ENCODE assay signal across 1 cellular context in the genomic region with DNA sequence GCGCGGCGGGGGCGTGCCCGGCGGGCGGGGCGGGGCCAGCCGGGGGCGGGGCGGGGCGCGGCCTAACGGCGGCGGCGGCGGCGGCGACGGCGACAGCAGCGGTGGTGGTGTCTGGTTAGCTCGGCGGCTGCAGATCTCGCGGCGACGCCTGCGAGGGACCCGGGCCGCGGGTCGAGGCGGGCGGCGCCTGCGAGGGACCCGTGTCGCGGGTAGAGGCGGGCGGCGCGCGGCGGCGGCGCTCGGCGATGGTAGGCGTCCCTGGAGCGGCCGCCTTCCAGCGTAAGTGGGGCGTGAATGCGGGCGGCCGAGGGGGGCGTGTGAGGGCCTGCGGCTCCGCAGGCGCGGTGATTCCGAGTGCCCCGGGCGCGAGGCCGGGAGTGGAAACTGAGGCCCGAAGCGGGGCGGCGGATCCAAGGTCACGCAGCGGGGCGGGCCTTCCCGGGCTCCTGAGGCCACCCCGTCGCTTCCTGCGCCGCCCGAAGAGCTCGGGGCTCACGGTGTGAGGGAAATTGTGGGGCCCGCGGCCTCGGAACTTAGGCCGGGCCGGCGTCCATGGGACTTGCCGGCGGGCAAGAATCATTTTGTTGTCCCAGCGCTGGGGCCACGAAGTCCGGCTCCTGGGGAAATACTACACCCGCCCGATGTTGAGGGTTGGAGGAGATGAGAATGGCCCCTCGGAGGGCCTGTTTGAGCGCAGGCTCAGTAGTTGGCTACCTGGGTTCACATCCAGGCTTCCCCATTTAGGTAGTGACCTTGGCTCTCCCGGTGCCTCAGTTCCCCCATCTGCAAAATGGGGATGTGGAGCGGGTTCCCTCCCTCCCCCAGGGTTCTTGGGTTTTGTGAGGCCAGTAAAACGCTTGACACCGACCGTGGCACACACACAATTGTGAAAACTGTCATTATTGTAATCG.
TF ChIP-seq lines count a peak whose summit lies in the region.

Gene CBFA2T2 (plus strand): TSS at position 74 of the 911 bp plus-strand sequence. CDS start 172 bp downstream, at position 246.

TF ChIP-seq in HepG2, 621 proteins besides CTCF, POLR2A, EP300 and RAD21 (continued from another document and continues in another):
- no peak for TF ChIP-seq STAT6 (CRISPR knock-in tag; IDR thresholded peaks at IDR 0.05; ENCODE audit: borderline replicate concordance)
- TF ChIP-seq FOXK2 (IDR thresholded peaks at IDR 0.05): no peak
- TF ChIP-seq CHD2 (IDR thresholded peaks at IDR 0.05; ENCODE audit: low read depth, low read length): peak; percentile 70
- peak; percentile 80; the same call in 1 of the 2 replicates for TF ChIP-seq PRMT3 (CRISPR knock-in tag; IDR thresholded peaks at IDR 0.05; ENCODE audit: borderline replicate concordance, low read depth)
- TF ChIP-seq, protein P1, sequence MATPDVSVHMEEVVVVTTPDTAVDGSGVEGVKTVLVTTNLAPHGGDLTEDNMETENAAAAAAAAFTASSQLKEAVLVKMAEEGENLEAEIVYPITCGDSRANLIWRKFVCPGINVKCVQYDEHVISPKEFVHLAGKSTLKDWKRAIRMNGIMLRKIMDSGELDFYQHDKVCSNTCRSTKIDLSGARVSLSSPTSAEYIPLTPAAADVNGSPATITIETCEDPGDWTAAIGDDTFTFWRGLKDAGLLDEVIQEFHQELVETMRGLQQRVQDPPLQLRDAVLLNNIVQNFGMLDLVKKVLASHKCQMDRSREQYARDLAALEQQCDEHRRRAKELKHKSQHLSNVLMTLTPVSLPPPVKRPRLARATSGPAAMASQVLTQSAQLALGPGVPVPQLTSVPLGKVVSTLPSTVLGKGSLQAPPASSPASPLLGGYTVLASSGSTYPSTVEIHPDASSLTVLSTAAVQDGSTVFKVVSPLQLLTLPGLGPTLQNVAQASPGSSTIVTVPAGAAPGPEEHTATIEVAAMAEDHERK (CRISPR knock-in tag; IDR thresholded peaks at IDR 0.05; ENCODE audit: low read depth): 0 out of 2 replicates have a peak, but pooled peaks have one; percentile 12
- TF ChIP-seq ELF4 (CRISPR knock-in tag; IDR thresholded peaks at IDR 0.05; ENCODE audit: borderline replicate concordance): peak; percentile 46; the same call in 1 of the 2 replicates
- TF ChIP-seq, protein P2, sequence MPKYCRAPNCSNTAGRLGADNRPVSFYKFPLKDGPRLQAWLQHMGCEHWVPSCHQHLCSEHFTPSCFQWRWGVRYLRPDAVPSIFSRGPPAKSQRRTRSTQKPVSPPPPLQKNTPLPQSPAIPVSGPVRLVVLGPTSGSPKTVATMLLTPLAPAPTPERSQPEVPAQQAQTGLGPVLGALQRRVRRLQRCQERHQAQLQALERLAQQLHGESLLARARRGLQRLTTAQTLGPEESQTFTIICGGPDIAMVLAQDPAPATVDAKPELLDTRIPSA (CRISPR knock-in tag; IDR thresholded peaks at IDR 0.05; ENCODE audit: borderline replicate concordance): peak; percentile 55; the same call in 1 of the 2 replicates
- TF ChIP-seq, protein P3, sequence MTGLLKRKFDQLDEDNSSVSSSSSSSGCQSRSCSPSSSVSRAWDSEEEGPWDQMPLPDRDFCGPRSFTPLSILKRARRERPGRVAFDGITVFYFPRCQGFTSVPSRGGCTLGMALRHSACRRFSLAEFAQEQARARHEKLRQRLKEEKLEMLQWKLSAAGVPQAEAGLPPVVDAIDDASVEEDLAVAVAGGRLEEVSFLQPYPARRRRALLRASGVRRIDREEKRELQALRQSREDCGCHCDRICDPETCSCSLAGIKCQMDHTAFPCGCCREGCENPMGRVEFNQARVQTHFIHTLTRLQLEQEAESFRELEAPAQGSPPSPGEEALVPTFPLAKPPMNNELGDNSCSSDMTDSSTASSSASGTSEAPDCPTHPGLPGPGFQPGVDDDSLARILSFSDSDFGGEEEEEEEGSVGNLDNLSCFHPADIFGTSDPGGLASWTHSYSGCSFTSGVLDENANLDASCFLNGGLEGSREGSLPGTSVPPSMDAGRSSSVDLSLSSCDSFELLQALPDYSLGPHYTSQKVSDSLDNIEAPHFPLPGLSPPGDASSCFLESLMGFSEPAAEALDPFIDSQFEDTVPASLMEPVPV (CRISPR knock-in tag; IDR thresholded peaks at IDR 0.05): peak; percentile 34; the same call in 1 of the 2 replicates
- peak; percentile 83 for TF ChIP-seq DMAP1 (CRISPR knock-in tag; IDR thresholded peaks at IDR 0.05)
- TF ChIP-seq, protein P4, sequence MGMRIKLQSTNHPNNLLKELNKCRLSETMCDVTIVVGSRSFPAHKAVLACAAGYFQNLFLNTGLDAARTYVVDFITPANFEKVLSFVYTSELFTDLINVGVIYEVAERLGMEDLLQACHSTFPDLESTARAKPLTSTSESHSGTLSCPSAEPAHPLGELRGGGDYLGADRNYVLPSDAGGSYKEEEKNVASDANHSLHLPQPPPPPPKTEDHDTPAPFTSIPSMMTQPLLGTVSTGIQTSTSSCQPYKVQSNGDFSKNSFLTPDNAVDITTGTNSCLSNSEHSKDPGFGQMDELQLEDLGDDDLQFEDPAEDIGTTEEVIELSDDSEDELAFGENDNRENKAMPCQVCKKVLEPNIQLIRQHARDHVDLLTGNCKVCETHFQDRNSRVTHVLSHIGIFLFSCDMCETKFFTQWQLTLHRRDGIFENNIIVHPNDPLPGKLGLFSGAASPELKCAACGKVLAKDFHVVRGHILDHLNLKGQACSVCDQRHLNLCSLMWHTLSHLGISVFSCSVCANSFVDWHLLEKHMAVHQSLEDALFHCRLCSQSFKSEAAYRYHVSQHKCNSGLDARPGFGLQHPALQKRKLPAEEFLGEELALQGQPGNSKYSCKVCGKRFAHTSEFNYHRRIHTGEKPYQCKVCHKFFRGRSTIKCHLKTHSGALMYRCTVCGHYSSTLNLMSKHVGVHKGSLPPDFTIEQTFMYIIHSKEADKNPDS (CRISPR knock-in tag; IDR thresholded peaks at IDR 0.05): peak; percentile 34; the same call in 1 of the 2 replicates
- peak; percentile 58 for TF ChIP-seq ZNF788 (CRISPR knock-in tag; IDR thresholded peaks at IDR 0.05; ENCODE audit: borderline replicate concordance)
- 0 out of 2 replicates have a peak, but pooled peaks have one; percentile 10 for TF ChIP-seq ZNF766 (CRISPR knock-in tag; IDR thresholded peaks at IDR 0.05; ENCODE audit: borderline replicate concordance)
- TF ChIP-seq, protein P5, sequence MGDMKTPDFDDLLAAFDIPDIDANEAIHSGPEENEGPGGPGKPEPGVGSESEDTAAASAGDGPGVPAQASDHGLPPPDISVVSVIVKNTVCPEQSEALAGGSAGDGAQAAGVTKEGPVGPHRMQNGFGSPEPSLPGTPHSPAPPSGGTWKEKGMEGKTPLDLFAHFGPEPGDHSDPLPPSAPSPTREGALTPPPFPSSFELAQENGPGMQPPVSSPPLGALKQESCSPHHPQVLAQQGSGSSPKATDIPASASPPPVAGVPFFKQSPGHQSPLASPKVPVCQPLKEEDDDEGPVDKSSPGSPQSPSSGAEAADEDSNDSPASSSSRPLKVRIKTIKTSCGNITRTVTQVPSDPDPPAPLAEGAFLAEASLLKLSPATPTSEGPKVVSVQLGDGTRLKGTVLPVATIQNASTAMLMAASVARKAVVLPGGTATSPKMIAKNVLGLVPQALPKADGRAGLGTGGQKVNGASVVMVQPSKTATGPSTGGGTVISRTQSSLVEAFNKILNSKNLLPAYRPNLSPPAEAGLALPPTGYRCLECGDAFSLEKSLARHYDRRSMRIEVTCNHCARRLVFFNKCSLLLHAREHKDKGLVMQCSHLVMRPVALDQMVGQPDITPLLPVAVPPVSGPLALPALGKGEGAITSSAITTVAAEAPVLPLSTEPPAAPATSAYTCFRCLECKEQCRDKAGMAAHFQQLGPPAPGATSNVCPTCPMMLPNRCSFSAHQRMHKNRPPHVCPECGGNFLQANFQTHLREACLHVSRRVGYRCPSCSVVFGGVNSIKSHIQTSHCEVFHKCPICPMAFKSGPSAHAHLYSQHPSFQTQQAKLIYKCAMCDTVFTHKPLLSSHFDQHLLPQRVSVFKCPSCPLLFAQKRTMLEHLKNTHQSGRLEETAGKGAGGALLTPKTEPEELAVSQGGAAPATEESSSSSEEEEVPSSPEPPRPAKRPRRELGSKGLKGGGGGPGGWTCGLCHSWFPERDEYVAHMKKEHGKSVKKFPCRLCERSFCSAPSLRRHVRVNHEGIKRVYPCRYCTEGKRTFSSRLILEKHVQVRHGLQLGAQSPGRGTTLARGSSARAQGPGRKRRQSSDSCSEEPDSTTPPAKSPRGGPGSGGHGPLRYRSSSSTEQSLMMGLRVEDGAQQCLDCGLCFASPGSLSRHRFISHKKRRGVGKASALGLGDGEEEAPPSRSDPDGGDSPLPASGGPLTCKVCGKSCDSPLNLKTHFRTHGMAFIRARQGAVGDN (CRISPR knock-in tag; IDR thresholded peaks at IDR 0.05): peak; percentile 94
- TF ChIP-seq ZNF331 (CRISPR knock-in tag; IDR thresholded peaks at IDR 0.05): peak; percentile 42; the same call in 1 of the 2 replicates
- TF ChIP-seq ZNF616 (CRISPR knock-in tag; IDR thresholded peaks at IDR 0.05; ENCODE audit: low read depth): no peak
- peak; percentile 78; the same call in 1 of the 2 replicates for TF ChIP-seq ZNF619 (CRISPR knock-in tag; IDR thresholded peaks at IDR 0.05)
- peak; percentile 38; the same call in 1 of the 2 replicates for TF ChIP-seq SP5 (CRISPR knock-in tag; IDR thresholded peaks at IDR 0.05; ENCODE audit: borderline replicate concordance, low read depth)
- TF ChIP-seq YEATS2 (CRISPR knock-in tag; IDR thresholded peaks at IDR 0.05; ENCODE audit: borderline replicate concordance): 0 out of 2 replicates have a peak, but pooled peaks have one; percentile 17
- TF ChIP-seq, protein P6, sequence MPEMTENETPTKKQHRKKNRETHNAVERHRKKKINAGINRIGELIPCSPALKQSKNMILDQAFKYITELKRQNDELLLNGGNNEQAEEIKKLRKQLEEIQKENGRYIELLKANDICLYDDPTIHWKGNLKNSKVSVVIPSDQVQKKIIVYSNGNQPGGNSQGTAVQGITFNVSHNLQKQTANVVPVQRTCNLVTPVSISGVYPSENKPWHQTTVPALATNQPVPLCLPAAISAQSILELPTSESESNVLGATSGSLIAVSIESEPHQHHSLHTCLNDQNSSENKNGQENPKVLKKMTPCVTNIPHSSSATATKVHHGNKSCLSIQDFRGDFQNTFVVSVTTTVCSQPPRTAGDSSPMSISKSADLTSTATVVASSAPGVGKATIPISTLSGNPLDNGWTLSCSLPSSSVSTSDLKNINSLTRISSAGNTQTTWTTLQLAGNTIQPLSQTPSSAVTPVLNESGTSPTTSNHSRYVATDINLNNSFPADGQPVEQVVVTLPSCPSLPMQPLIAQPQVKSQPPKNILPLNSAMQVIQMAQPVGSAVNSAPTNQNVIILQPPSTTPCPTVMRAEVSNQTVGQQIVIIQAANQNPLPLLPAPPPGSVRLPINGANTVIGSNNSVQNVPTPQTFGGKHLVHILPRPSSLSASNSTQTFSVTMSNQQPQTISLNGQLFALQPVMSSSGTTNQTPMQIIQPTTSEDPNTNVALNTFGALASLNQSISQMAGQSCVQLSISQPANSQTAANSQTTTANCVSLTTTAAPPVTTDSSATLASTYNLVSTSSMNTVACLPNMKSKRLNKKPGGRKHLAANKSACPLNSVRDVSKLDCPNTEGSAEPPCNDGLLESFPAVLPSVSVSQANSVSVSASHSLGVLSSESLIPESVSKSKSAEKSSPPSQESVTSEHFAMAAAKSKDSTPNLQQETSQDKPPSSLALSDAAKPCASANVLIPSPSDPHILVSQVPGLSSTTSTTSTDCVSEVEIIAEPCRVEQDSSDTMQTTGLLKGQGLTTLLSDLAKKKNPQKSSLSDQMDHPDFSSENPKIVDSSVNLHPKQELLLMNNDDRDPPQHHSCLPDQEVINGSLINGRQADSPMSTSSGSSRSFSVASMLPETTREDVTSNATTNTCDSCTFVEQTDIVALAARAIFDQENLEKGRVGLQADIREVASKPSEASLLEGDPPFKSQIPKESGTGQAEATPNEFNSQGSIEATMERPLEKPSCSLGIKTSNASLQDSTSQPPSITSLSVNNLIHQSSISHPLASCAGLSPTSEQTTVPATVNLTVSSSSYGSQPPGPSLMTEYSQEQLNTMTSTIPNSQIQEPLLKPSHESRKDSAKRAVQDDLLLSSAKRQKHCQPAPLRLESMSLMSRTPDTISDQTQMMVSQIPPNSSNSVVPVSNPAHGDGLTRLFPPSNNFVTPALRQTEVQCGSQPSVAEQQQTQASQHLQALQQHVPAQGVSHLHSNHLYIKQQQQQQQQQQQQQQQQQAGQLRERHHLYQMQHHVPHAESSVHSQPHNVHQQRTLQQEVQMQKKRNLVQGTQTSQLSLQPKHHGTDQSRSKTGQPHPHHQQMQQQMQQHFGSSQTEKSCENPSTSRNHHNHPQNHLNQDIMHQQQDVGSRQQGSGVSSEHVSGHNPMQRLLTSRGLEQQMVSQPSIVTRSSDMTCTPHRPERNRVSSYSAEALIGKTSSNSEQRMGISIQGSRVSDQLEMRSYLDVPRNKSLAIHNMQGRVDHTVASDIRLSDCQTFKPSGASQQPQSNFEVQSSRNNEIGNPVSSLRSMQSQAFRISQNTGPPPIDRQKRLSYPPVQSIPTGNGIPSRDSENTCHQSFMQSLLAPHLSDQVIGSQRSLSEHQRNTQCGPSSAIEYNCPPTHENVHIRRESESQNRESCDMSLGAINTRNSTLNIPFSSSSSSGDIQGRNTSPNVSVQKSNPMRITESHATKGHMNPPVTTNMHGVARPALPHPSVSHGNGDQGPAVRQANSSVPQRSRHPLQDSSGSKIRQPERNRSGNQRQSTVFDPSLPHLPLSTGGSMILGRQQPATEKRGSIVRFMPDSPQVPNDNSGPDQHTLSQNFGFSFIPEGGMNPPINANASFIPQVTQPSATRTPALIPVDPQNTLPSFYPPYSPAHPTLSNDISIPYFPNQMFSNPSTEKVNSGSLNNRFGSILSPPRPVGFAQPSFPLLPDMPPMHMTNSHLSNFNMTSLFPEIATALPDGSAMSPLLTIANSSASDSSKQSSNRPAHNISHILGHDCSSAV (CRISPR knock-in tag; IDR thresholded peaks at IDR 0.05; ENCODE audit: borderline replicate concordance): 0 out of 2 replicates have a peak, but pooled peaks have one; percentile 61
- TF ChIP-seq ELF3 (CRISPR knock-in tag; IDR thresholded peaks at IDR 0.05): 0 out of 2 replicates have a peak, but pooled peaks have one; percentile 18
- TF ChIP-seq ZNF660 (CRISPR knock-in tag; IDR thresholded peaks at IDR 0.05; ENCODE audit: borderline replicate concordance, low read depth): 0 out of 2 replicates have a peak, but pooled peaks have one; percentile 54
- peak; percentile 72 for TF ChIP-seq SP4 (CRISPR knock-in tag; IDR thresholded peaks at IDR 0.05)
- TF ChIP-seq ZNF235 (CRISPR knock-in tag; IDR thresholded peaks at IDR 0.05; ENCODE audit: borderline replicate concordance): no peak
- TF ChIP-seq NFKBIZ (CRISPR knock-in tag; IDR thresholded peaks at IDR 0.05): peak; percentile 44; the same call in 1 of the 2 replicates
- no peak; the same call in 1 of the 2 replicates for TF ChIP-seq HOXD1 (CRISPR knock-in tag; IDR thresholded peaks at IDR 0.05)
- TF ChIP-seq SAFB2 (CRISPR knock-in tag; IDR thresholded peaks at IDR 0.05; ENCODE audit: borderline replicate concordance, low read depth): peak; percentile 75; the same call in 1 of the 2 replicates
